In genomic region chr11:105044562-105045490, GRCh38 we compare ENCODE assay signal across 8 cellular contexts. TPM values are rescaled to one million over a fixed set of nuclear protein-coding genes. Genes with fewer than 3 reads are reported as not detected.
DNase-seq lines count a peak whose midpoint lies in the region; ATAC-seq and TF ChIP-seq lines count a peak whose summit lies in the region.
"Not testable (repeated sequence)": the region's sequence is repeated elsewhere in the genome, so short reads cannot be mapped to it uniquely, and the experiment has no call there.

CARD16 (minus strand) TSS chr11:105045335; CDS start chr11:105045297, 38 bp downstream.

- peak within 1 kb of the TSS; percentile 95 for H3K27ac Mint-ChIP-seq in activated B cell treated with CpG ODN at 0.5 μM for 24 hours

- H3K27ac ChIP-seq in ACC112 (ENCODE audit: low read depth, low read length) (peak within 1 kb of the TSS; percentile 77), breast epithelium (peak within 1 kb of the TSS; percentile 62 to 67), hepatocyte (peak within 1 kb of the TSS; percentile 21)

- peaks cover 31% of the 10 kb centered on the region for H3K36me3 Mint-ChIP-seq in activated B cell treated with CpG ODN at 0.5 μM for 24 hours (ENCODE audit: low read depth)

- H3K27me3 Mint-ChIP-seq in activated B cell treated with CpG ODN at 0.5 μM for 24 hours: not testable (repeated sequence)

- H3K27me3 ChIP-seq in ACC112 (ENCODE audit: insufficient read depth, low read length); breast epithelium; hepatocyte: not testable (repeated sequence)

- not testable (repeated sequence) for TF ChIP-seq CTCF in activated B cell treated with CpG ODN at 0.5 μM for 24 hours (IDR thresholded peaks at IDR 0.05); breast epithelium (IDR thresholded peaks at IDR 0.05); hepatocyte (IDR thresholded peaks at IDR 0.05; ENCODE audit: poor library complexity)

- H3K79me2 ChIP-seq in ACC112 (ENCODE audit: control insufficient read depth, insufficient read depth, low read length, unreplicated experiment); hepatocyte: not testable (repeated sequence)

- ATAC-seq in GM18858 (IDR thresholded peaks at IDR 0.05; ENCODE audit: unreplicated experiment) (peak; percentile 99), HG02623 (IDR thresholded peaks at IDR 0.05; ENCODE audit: unreplicated experiment) (peak; percentile 99), activated B cell treated with CpG ODN at 0.5 μM for 24 hours (ENCODE audit: low read depth) (peak; percentile 94)

- peaks cover 18% of the 10 kb centered on the region for H3K4me1 ChIP-seq in ACC112 (ENCODE audit: control insufficient read depth, insufficient read depth, low read length, unreplicated experiment)
- not testable (repeated sequence) for H3K4me1 ChIP-seq in breast epithelium
- peaks cover 15% of the 10 kb centered on the region for H3K4me1 ChIP-seq in hepatocyte (ENCODE audit: insufficient read depth)

- H3K4me1 Mint-ChIP-seq in activated B cell treated with CpG ODN at 0.5 μM for 24 hours: peaks cover 49% of the 10 kb centered on the region

- peak within 1 kb of the TSS; percentile 19 for H2AFZ ChIP-seq in ACC112 (ENCODE audit: low read length, unreplicated experiment)
- not testable (repeated sequence) for H2AFZ ChIP-seq in hepatocyte

- H3K9me3 Mint-ChIP-seq in activated B cell treated with CpG ODN at 0.5 μM for 24 hours: not testable (repeated sequence)

- H3K4me3 ChIP-seq in ACC112 (ENCODE audit: low read depth, low read length) (peak within 1 kb of the TSS; percentile 71), breast epithelium (peak within 1 kb of the TSS; percentile 17 to 62 (median 38)), skeletal muscle cell (ENCODE audit: low read depth, low read length) (peak within 1 kb of the TSS; percentile 21)
- H3K4me3 ChIP-seq in hepatocyte: not testable (repeated sequence)

- not testable (repeated sequence) for TF ChIP-seq POLR2A in breast epithelium (IDR thresholded peaks at IDR 0.05)

- POLR2A ChIA-PET in activated B cell treated with CpG ODN at 0.5 μM for 24 hours (lab: Charles Lee): not testable (repeated sequence)

- DNase-seq in KG1 (lab: John Stamatoyannopoulos, UW) (peak; percentile 37), skeletal muscle cell (ENCODE audit: low read depth) (peak; percentile 45)
- DNase-seq in activated B cell treated with CpG ODN at 0.5 μM for 24 hours; breast epithelium (ENCODE audit: low spot score in 2 of 2); hepatocyte (ENCODE audit: low spot score): not testable (repeated sequence)

- WGBS in hepatocyte (ENCODE audit: low lambda C conversion rate, missing lambda C conversion rate): 85% methylated on average over 5 of the region's 5 CpGs

- not testable (repeated sequence) for H3K9me3 ChIP-seq in breast epithelium; hepatocyte (ENCODE audit: low read depth)

- peak within 1 kb of the TSS; percentile 94 for H3K4me3 Mint-ChIP-seq in activated B cell treated with CpG ODN at 0.5 μM for 24 hours

- not testable (repeated sequence) for H4K20me1 ChIP-seq in hepatocyte (ENCODE audit: insufficient read depth, poor library complexity, severe bottlenecking)

- CTCF ChIA-PET in activated B cell treated with CpG ODN at 0.5 μM for 24 hours (lab: Charles Lee): not testable (repeated sequence)

- intact Hi-C loops in activated B cell treated with CpG ODN at 0.5 μM for 24 hours (cut with micrococcal nuclease): loop anchor here (1.0 to 5.0 kb wide), 2 partner anchors 10 to 1032 kb away; partner anchors contain the start of genes AASDHPPT, CASP1 and KBTBD3
- intact Hi-C loops in breast epithelium (cut with DNase I; ENCODE audit: low total_unique reads): not testable (repeated sequence)

- H3K36me3 ChIP-seq in ACC112 (ENCODE audit: insufficient read depth, low read length); breast epithelium; hepatocyte (replicated peaks; ENCODE audit: insufficient read depth, low read depth): not testable (repeated sequence)

- H3K9me2 ChIP-seq in hepatocyte (replicated peaks; ENCODE audit: insufficient read depth): not testable (repeated sequence)

- peak within 1 kb of the TSS; percentile 46 for H3K4me2 ChIP-seq in hepatocyte

RNA-seq across cellular contexts. Expression of gene CARD16, which starts in this region (rescaled TPM):
- total RNA-seq in activated B cell treated with CpG ODN at 0.5 μM for 24 hours: 31.5 and 33.1 TPM in 2 replicates
- total RNA-seq in breast epithelium: 1 to 10 TPM; 3.7 to 6.4 (median 5.9) TPM
- total RNA-seq in hepatocyte: 3.1 and 11.9 TPM in 2 replicates
- polyA plus RNA-seq in hepatocyte: 19.6 and 23.8 TPM in 2 replicates

Comparison
In these comparisons a context has a peak if more than half of its experiments do, and no peak if none do; other contexts are left out.
1. H3K27ac ChIP-seq: peak in every context shown above with its lines; median percentile 77 in ACC112; 64 in breast epithelium; 21 in hepatocyte.